1 cellular context compared by ENCODE assay signal in genomic region chr12:10672231-10672868, GRCh38.
TF ChIP-seq lines count a peak whose summit lies in the region.

No MANE protein-coding gene starts in this region.

TF ChIP-seq in K562, 482 proteins besides CTCF, POLR2A, EP300 and RAD21:
- TF ChIP-seq HOMEZ (CRISPR knock-in tag; IDR thresholded peaks at IDR 0.05), result no peak
TF ChIP-seq in K562: peak in this region for 0.
